ENCODE assay signal across 18 cellular contexts in the genomic region with DNA sequence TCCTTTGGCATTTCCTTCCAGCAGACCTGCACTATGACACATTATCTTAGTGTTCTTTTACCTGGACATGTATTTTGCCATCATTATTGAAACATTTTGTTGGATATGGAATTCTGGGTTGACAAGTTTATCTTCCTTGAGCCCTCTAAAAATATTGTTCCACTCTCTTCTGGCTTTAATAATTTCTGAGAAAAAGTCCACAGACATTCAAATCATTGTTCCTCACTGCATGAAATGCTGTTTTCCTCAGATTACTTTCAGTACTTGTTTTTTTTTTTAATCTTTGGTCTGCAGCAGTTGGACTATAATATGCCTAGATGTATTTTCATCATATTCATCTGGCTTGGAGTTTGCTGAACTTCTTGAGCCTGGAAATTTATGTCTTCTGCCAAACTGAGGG.
DNase-seq lines count a peak whose midpoint lies in the region; ATAC-seq, FAIRE-seq and TF ChIP-seq lines count a peak whose summit lies in the region.
"Had no signal": no experiment of that assay in that cellular context is flagged by ENCODE, and none has a peak within 500 bp of the region (broad histone marks: within the 10 kb centered on the region; RNA-seq: fewer than 3 reads in every experiment).

No MANE protein-coding gene starts in this region.

- CTCF ChIA-PET in WTC11 (lab: Charles Lee) = no interaction called here

- H4K20me1 ChIP-seq in GM23248 (ENCODE audit: insufficient read depth) = no peaks in the 10 kb centered on the region

- peaks cover 27% of the 10 kb centered on the region for H3K9me3 Mint-ChIP-seq in WTC11

- H3K4me2 ChIP-seq in GM23248 (ENCODE audit: unreplicated experiment) = no peak overlapping the region
- H3K4me2 ChIP-seq: GM23338 had no signal

- no peak overlapping the region for H3K4me3 ChIP-seq in GM23248
- H3K4me3 ChIP-seq: GM23338 had no signal

- H3K79me2 ChIP-seq in GM23248 (ENCODE audit: insufficient read depth) = no peaks in the 10 kb centered on the region

- no peak overlapping the region for H3K27ac Mint-ChIP-seq in WTC11
- H3K27ac Mint-ChIP-seq: CD4-positive, alpha-beta memory T cell; GM23338; H9; HFFc6 had no signal

- H3K9me2 ChIP-seq in GM23248 (ENCODE audit: insufficient read depth) = no peaks in the 10 kb centered on the region

- H3K27me3 ChIP-seq in GM23248 (replicated peaks; ENCODE audit: insufficient read depth) = no peaks in the 10 kb centered on the region

- H3K4me3 Mint-ChIP-seq in WTC11 = no peak overlapping the region
- H3K4me3 Mint-ChIP-seq: CD4-positive, alpha-beta memory T cell; GM23338; H9; HFFc6 had no signal

- H3K27ac ChIP-seq in GM23248 = no peak overlapping the region

- no peak overlapping the region for H2AFZ ChIP-seq in GM23248
- H2AFZ ChIP-seq: GM23338 had no signal

- H3K36me3 ChIP-seq in GM23248 (ENCODE audit: low read depth) = peaks cover 12% of the 10 kb centered on the region; the same call in 1 of the 2 replicates

- no peak for DNase-seq in GM18507 (ENCODE audit: extremely low spot score, insufficient read length, low read depth)
- peak; percentile 7 for DNase-seq in GM23248
- DNase-seq in WTC11 (ENCODE audit: low spot score) = no peak
- DNase-seq: C1 segment of cervical spinal cord; Calu3; CD4-positive, alpha-beta memory T cell; COR-L47; DMS53; DMS79 treated with DMSO at 0.1 percent for 48 hours; GF-D8; H9; HFFc6 had no signal

- in situ Hi-C loops in GM23248 (cut with MboI) = no loop called here

- peak; percentile 5 for FAIRE-seq in GM18507 (lab: Jason Lieb, UNC)
- peak; percentile 30 for FAIRE-seq in islet of Langerhans (lab: Jason Lieb, UNC)
- FAIRE-seq: GM12892 had no signal

- H3K4me1 ChIP-seq in GM23248 (ENCODE audit: insufficient read depth) = no peaks in the 10 kb centered on the region

- H3K9me3 ChIP-seq in GM23248 (ENCODE audit: low read depth) = no peaks in the 10 kb centered on the region

- no peak overlapping the region for H3K9ac ChIP-seq in GM23248

- H3K4me1 Mint-ChIP-seq in WTC11 = no peaks in the 10 kb centered on the region
- H3K4me1 Mint-ChIP-seq: GM23338 had no signal

- H3F3A ChIP-seq in GM23248 (ENCODE audit: insufficient read depth) = no peaks in the 10 kb centered on the region

- TF ChIP-seq CTCF in WTC11 (IDR thresholded peaks at IDR 0.05) = no peak

- ATAC-seq in WTC11 = no peak
- ATAC-seq in GM18867 (IDR thresholded peaks at IDR 0.05; ENCODE audit: unreplicated experiment) = no peak
- no peak for ATAC-seq in HG03460 (IDR thresholded peaks at IDR 0.05; ENCODE audit: unreplicated experiment)
- ATAC-seq: GM23338, HCT116 had no signal

- H3K36me3 Mint-ChIP-seq in WTC11 = peaks cover 12% of the 10 kb centered on the region

- POLR2A ChIA-PET in WTC11 (lab: Charles Lee) = no interaction called here

- H3K27me3 Mint-ChIP-seq in WTC11 (ENCODE audit: low read depth) = peaks cover under 1% of the 10 kb centered on the region; the same call in 1 of the 2 replicates
- H3K27me3 Mint-ChIP-seq: CD4-positive, alpha-beta memory T cell had no signal

TF ChIP-seq in WTC11, 78 proteins besides CTCF, POLR2A, EP300 and RAD21:
- TF ChIP-seq ZNF317 (CRISPR knock-in tag; IDR thresholded peaks at IDR 0.05; ENCODE audit: borderline replicate concordance, low read depth) (peak; percentile 74), OVOL2 (CRISPR knock-in tag; IDR thresholded peaks at IDR 0.05; ENCODE audit: borderline replicate concordance) (no peak)
